In the genomic region with DNA sequence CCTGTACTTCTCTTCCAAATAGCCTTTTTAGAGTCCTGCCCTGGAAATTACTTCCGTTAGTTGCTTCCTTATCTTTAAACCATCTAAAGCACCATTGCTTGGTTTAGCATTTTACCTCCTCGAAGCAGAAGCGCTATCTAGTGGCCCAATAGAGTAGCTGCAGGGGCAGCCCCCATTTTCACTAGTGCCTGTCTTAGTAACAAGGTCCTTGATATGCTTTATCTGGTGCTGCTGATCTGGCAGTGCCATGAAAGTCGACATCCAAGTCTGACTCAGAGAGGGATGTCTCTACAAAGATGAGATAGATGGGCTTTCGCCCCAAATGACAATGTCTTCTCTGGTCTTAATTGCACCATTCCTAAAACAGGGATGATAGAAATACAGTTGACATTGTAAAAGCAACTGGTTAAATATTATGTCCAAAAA, we compare ENCODE assay signal across 8 cellular contexts. TPM values are rescaled to one million over a fixed set of nuclear protein-coding genes. Genes with fewer than 3 reads are reported as not detected.
DNase-seq lines count a peak whose midpoint lies in the region; ATAC-seq and TF ChIP-seq lines count a peak whose summit lies in the region.

No MANE protein-coding gene starts in this region.

- TF ChIP-seq CTCF in HFF-Myc (IDR thresholded peaks at IDR 0.05; ENCODE audit: low read depth, low read length, missing control alignments) (peak; percentile 75), hepatocyte (IDR thresholded peaks at IDR 0.05; ENCODE audit: poor library complexity) (peak; percentile 75)

- no peak overlapping the region for H3K4me2 ChIP-seq in hepatocyte

- H3K36me3 ChIP-seq in hepatocyte (replicated peaks; ENCODE audit: insufficient read depth, low read depth) = no peaks in the 10 kb centered on the region

- H3K79me2 ChIP-seq in hepatocyte = no peaks in the 10 kb centered on the region

- H3K4me1 ChIP-seq in hepatocyte (ENCODE audit: insufficient read depth) = no peaks in the 10 kb centered on the region

- WGBS in hepatocyte (ENCODE audit: low lambda C conversion rate, missing lambda C conversion rate) = 5% methylated on average over 5 of the region's 5 CpGs

- H3K9me3 ChIP-seq in hepatocyte (ENCODE audit: low read depth) = no peaks in the 10 kb centered on the region

- no peaks in the 10 kb centered on the region for H4K20me1 ChIP-seq in hepatocyte (ENCODE audit: insufficient read depth, poor library complexity, severe bottlenecking)

- DNase-seq in DMS79 (lab: John Stamatoyannopoulos, UW) (peak; percentile 57), HFF-Myc (ENCODE audit: extremely low read depth, low read depth) (peak; percentile 59), NCI-H187 treated with DMSO at 0.1 percent for 48 hours (lab: John Stamatoyannopoulos, UW) (peak; percentile 91), T-helper 2 cell (peak; percentile 13 to 87 (median 47)), amniotic stem cell (lab: John Stamatoyannopoulos, UW) (peak; percentile 51), hepatocyte (ENCODE audit: low spot score) (peak; percentile 78), smooth muscle cell of the brain vasculature (ENCODE audit: low read depth, low spot score) (peak; percentile 44)

- H3K27ac ChIP-seq in hepatocyte = no peak overlapping the region

- H3K9me2 ChIP-seq in hepatocyte (replicated peaks; ENCODE audit: insufficient read depth) = no peaks in the 10 kb centered on the region

- H2AFZ ChIP-seq in hepatocyte = no peak overlapping the region

- no peaks in the 10 kb centered on the region for H3K27me3 ChIP-seq in hepatocyte

- no peak for ATAC-seq in GM18873 (IDR thresholded peaks at IDR 0.05; ENCODE audit: low FRiP score, unreplicated experiment)

- H3K4me3 ChIP-seq in HFF-Myc (replicated peaks; ENCODE audit: low read depth, low read length) (no peak overlapping the region), hepatocyte (no peak overlapping the region)

RNA-seq across cellular contexts. Expression of gene CIT, which starts 25.0 kb away (rescaled TPM):
- 3.9 and 4.4 TPM in 2 replicates for total RNA-seq in hepatocyte
- 3.6 and 3.7 TPM in 2 replicates for polyA plus RNA-seq in hepatocyte
